25 cellular contexts compared by ENCODE assay signal in the genomic region with DNA sequence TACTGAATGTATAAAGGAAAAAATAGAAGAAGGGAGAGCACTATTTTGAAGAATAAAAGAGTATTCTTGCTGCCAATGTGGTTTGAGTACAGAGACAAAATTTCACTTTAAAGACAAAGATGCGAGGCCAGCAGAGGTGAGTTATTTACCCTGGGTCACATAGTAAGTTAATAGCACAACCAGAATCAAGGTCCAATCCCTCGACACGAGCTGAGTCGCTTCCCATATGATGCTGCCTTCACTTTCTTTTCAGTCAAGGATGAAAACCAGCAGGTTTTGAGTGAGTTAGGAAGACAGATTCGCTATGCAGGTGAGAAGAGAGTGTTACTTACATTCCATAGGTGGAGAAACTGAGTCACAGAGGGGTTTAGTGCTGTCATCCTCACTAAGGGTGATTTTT.
DNase-seq lines count a peak whose midpoint lies in the region; ATAC-seq, FAIRE-seq and TF ChIP-seq lines count a peak whose summit lies in the region.
"Had no signal": no experiment of that assay in that cellular context is flagged by ENCODE, and none has a peak within 500 bp of the region (broad histone marks: within the 10 kb centered on the region; RNA-seq: fewer than 3 reads in every experiment).

No MANE protein-coding gene starts in this region.

- H3K4me3 ChIP-seq in colonic mucosa, result no peak overlapping the region
- peak overlapping the region; percentile 20 to 31 for H3K4me3 ChIP-seq in kidney (ENCODE audit: low read length in 2 of 2)
- no peak overlapping the region for H3K4me3 ChIP-seq in mucosa of descending colon
- H3K4me3 ChIP-seq in transverse colon, result no peak overlapping the region
- H3K4me3 ChIP-seq: A549; BLaER1 treated with 17β-estradiol and CSF1 and Interleukin-3, amounts not matched to agents 10 nM and 100 nM; GM12878 had no signal

- in situ Hi-C loops in transverse colon (cut with MboI; ENCODE audit: low pct_ligation_motif_present in 1 of 4, low pct_unique_long_range_greater_than_20kb in 1 of 4, low sequenced_read_pairs in 3 of 4), result no loop called here

- DNase-seq in colonic mucosa (no peak), kidney (no peak), mucosa of descending colon (no peak), transverse colon (no peak), GM03348 (ENCODE audit: low spot score) (no peak), EL (no peak)
- DNase-seq in activated CD8-positive, alpha-beta T cell treated with anti-CD3 and anti-CD28 coated beads for 36 hours, result no peak
- DNase-seq: AML-193; Caco-2; Calu3; CD4-positive, alpha-beta T cell; CD8-positive, alpha-beta T cell; DND-41; GF-D8 had no signal

- H3K27ac ChIP-seq in colonic mucosa (peak overlapping the region; percentile 42), kidney (ENCODE audit: low read depth in 2 of 2, low read length in 2 of 2) (no peak overlapping the region), transverse colon (peak overlapping the region in 3 of 4 donors; percentile 36 to 59 (median 49))
- H3K27ac ChIP-seq: 22Rv1; A549; BLaER1 treated with 17β-estradiol and CSF1 and Interleukin-3, amounts not matched to agents 10 nM and 100 nM; C4-2B had no signal

- H3K9ac ChIP-seq in colonic mucosa (ENCODE audit: low read depth in 2 of 2, low read length in 2 of 2) (no peak overlapping the region), kidney (ENCODE audit: low read length in 2 of 2) (no peak overlapping the region)
- H3K9ac ChIP-seq: BLaER1 treated with 17β-estradiol and CSF1 and Interleukin-3, amounts not matched to agents 10 nM and 100 nM had no signal

- H3K4me1 Mint-ChIP-seq in activated CD8-positive, alpha-beta T cell treated with anti-CD3 and anti-CD28 coated beads for 36 hours (ENCODE audit: low read depth), result no peaks in the 10 kb centered on the region

- peaks cover 17% of the 10 kb centered on the region for H3K27me3 Mint-ChIP-seq in activated CD8-positive, alpha-beta T cell treated with anti-CD3 and anti-CD28 coated beads for 36 hours

- no peaks in the 10 kb centered on the region for H3K9me3 Mint-ChIP-seq in activated CD8-positive, alpha-beta T cell treated with anti-CD3 and anti-CD28 coated beads for 36 hours
- H3K9me3 Mint-ChIP-seq: CD4-positive, alpha-beta T cell; CD8-positive, alpha-beta T cell had no signal

- no peak for TF ChIP-seq EP300 in transverse colon (IDR thresholded peaks at IDR 0.05; ENCODE audit: low read depth)

- no peak for TF ChIP-seq POLR2A in transverse colon (IDR thresholded peaks at IDR 0.05)

- POLR2A ChIA-PET in activated CD8-positive, alpha-beta T cell treated with anti-CD3 and anti-CD28 coated beads for 36 hours (lab: Charles Lee), result no interaction called here

- peaks cover 3% of the 10 kb centered on the region for H3K4me1 ChIP-seq in colonic mucosa
- H3K4me1 ChIP-seq in kidney (ENCODE audit: control insufficient read depth in 1 of 2, insufficient read depth in 1 of 2, low read depth in 1 of 2, low read length in 2 of 2), result no peaks in the 10 kb centered on the region
- no peaks in the 10 kb centered on the region for H3K4me1 ChIP-seq in mucosa of descending colon (ENCODE audit: low read depth)
- peaks cover 0 to 12% (median 3%) of the 10 kb centered on the region in 4 donors for H3K4me1 ChIP-seq in transverse colon
- H3K4me1 ChIP-seq: A549, Caco-2 had no signal

- no peaks in the 10 kb centered on the region for H3K27me3 ChIP-seq in colonic mucosa
- H3K27me3 ChIP-seq in transverse colon, result no peaks in the 10 kb centered on the region
- H3K27me3 ChIP-seq: BLaER1 treated with 17β-estradiol and CSF1 and Interleukin-3, amounts not matched to agents 10 nM and 100 nM had no signal

- H3K9me3 ChIP-seq in colonic mucosa (no peaks in the 10 kb centered on the region), kidney (ENCODE audit: control insufficient read depth in 1 of 2, low read length in 2 of 2) (no peaks in the 10 kb centered on the region), mucosa of descending colon (no peaks in the 10 kb centered on the region), transverse colon (no peaks in the 10 kb centered on the region)
- H3K9me3 ChIP-seq: A549; BLaER1 treated with 17β-estradiol and CSF1 and Interleukin-3, amounts not matched to agents 10 nM and 100 nM; Caco-2 had no signal

- 66 to 72% methylated on average over 5 of the region's 5 CpGs for WGBS in transverse colon (ENCODE audit: low coverage in 1 of 2), 2 donors

- intact Hi-C loops in colonic mucosa (cut with DNase I), result no loop called here
- intact Hi-C loops in kidney (cut with DNase I), result no loop called here
- intact Hi-C loops in mucosa of descending colon (cut with DNase I, micrococcal nuclease), result no loop called here
- intact Hi-C loops in transverse colon (cut with DNase I; ENCODE audit: low total_unique reads), result no loop called here
- intact Hi-C loops in activated CD8-positive, alpha-beta T cell treated with anti-CD3 and anti-CD28 coated beads for 36 hours (cut with micrococcal nuclease), result no loop called here

- TF ChIP-seq CTCF in colonic mucosa (IDR thresholded peaks at IDR 0.05), result no peak
- no peak for TF ChIP-seq CTCF in kidney (IDR thresholded peaks at IDR 0.05; ENCODE audit: borderline replicate concordance, extremely low read depth, insufficient read depth)
- no peak for TF ChIP-seq CTCF in mucosa of descending colon (IDR thresholded peaks at IDR 0.05)
- no peak for TF ChIP-seq CTCF in transverse colon (IDR thresholded peaks at IDR 0.05)
- no peak for TF ChIP-seq CTCF in activated CD8-positive, alpha-beta T cell treated with anti-CD3 and anti-CD28 coated beads for 36 hours (IDR thresholded peaks at IDR 0.05)

- ATAC-seq in mucosa of descending colon, result peak; percentile 25
- ATAC-seq in activated CD8-positive, alpha-beta T cell treated with anti-CD3 and anti-CD28 coated beads for 36 hours, result no peak
- ATAC-seq: A549; CD8-positive, alpha-beta T cell; GM12878 had no signal

- H3K36me3 Mint-ChIP-seq in activated CD8-positive, alpha-beta T cell treated with anti-CD3 and anti-CD28 coated beads for 36 hours (ENCODE audit: low read depth), result no peaks in the 10 kb centered on the region
- H3K36me3 Mint-ChIP-seq: CD8-positive, alpha-beta T cell had no signal

- H3K36me3 ChIP-seq in colonic mucosa (no peaks in the 10 kb centered on the region), kidney (ENCODE audit: control insufficient read depth in 1 of 2, insufficient read depth in 2 of 2, low read length in 2 of 2) (no peaks in the 10 kb centered on the region), mucosa of descending colon (ENCODE audit: low read depth) (no peaks in the 10 kb centered on the region), transverse colon (no peaks in the 10 kb centered on the region)

- FAIRE-seq in kidney (lab: Jason Lieb, UNC), result no peak
- FAIRE-seq: A549, D721Med, G401.6, GM12878, GM12892, GM18507, GM19239 had no signal

- no peak overlapping the region for H3K4me3 Mint-ChIP-seq in activated CD8-positive, alpha-beta T cell treated with anti-CD3 and anti-CD28 coated beads for 36 hours
- H3K4me3 Mint-ChIP-seq: B cell; CD4-positive, alpha-beta T cell; CD8-positive, alpha-beta T cell had no signal

- CTCF ChIA-PET in activated CD8-positive, alpha-beta T cell treated with anti-CD3 and anti-CD28 coated beads for 36 hours (lab: Charles Lee), result no interaction called here

- no peak overlapping the region for H3K27ac Mint-ChIP-seq in activated CD8-positive, alpha-beta T cell treated with anti-CD3 and anti-CD28 coated beads for 36 hours
- H3K27ac Mint-ChIP-seq: B cell; CD4-positive, alpha-beta T cell; CD8-positive, alpha-beta T cell had no signal

Comparison
In these comparisons a context has a peak if more than half of its experiments do, and no peak if none do; other contexts are left out.
1. H3K27ac ChIP-seq: peak in colonic mucosa (single experiment) and transverse colon (3 of 4); none in kidney (0 of 2).
2. H3K4me3 ChIP-seq: peak in kidney (2 of 2); none in colonic mucosa (single experiment), mucosa of descending colon (single experiment) and transverse colon (0 of 4).